In the genomic region with DNA sequence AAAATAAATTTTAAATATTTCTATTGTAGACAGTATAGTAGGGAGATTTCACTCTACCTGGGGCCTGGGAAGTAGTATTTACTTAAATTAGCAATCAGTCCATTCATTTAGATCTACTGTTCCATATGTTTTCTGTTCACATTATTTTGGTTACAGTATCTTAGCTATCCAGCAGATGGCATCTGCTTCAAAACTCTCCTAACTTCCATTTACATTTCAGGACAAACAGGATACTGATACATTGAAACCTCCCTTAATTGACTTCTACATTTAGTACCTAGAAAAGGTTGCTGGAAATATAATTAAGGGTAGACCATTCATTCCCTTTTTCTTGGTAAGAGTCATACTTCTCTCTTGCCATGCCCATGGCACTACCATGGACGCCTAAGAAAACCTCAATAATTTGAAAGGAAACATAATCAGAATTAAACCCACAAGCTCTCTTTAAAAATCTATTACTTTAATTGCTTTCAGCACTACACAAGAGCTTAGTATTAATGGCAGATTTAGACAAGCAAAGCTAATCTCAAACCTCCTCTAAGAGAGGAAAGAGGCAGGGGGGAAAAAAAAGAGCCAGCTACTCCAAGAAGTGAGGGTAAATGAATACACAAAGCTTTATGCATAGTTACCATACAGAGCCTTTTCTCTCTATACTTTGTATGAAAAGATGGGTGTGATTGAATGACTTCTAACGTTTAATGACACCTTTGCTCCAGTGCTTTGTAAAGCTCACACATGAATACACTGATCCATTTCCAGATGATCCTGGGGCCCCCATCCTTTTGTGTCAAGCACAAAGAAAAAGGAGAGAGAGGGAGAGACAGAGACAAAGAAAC, we compare ENCODE assay signal across 8 cellular contexts.
DNase-seq lines count a peak whose midpoint lies in the region; ATAC-seq and TF ChIP-seq lines count a peak whose summit lies in the region.

No MANE protein-coding gene starts in this region.

- H3K9ac ChIP-seq in HUES48 (ENCODE audit: low read depth, low read length): no peak overlapping the region
- H3K9ac ChIP-seq in SK-N-SH: peak overlapping the region; percentile 52; the same call in 1 of the 2 replicates
- H3K9ac ChIP-seq in fibroblast of lung (ENCODE audit: insufficient read depth, low read length): no peak overlapping the region
- no peak overlapping the region for H3K9ac ChIP-seq in neuronal stem cell (ENCODE audit: low read depth, low read length, poor library complexity)

- no peak overlapping the region for H3K4ac ChIP-seq in neuronal stem cell (ENCODE audit: low read length)

- H3K14ac ChIP-seq in neuronal stem cell (ENCODE audit: low read length): no peak overlapping the region

- H2AFZ ChIP-seq in SK-N-SH (ENCODE audit: low read depth): no peak overlapping the region
- H2AFZ ChIP-seq in fibroblast of lung (ENCODE audit: low read length): no peak overlapping the region
- H2AFZ ChIP-seq in neuronal stem cell (ENCODE audit: low read length): no peak overlapping the region

- TF ChIP-seq EP300 in SK-N-SH (IDR thresholded peaks at IDR 0.05; ENCODE audit: borderline replicate concordance in 1 of 2, low read depth in 1 of 2, low read length in 1 of 2): no peak

- H3K79me2 ChIP-seq in SK-N-SH (ENCODE audit: insufficient read depth) (peaks cover 67% of the 10 kb centered on the region), fibroblast of lung (ENCODE audit: control insufficient read depth, insufficient read depth, low read length) (no peaks in the 10 kb centered on the region)

- CTCF ChIA-PET in SK-N-SH (lab: Yijun Ruan, JAX): interaction anchor here (0.6 to 3.7 kb wide), 29 partner anchors 8 to 373 kb away, joined by 3 to 91 read pairs (median 4); a partner anchor contains a TSS

- ATAC-seq in GM21737 (IDR thresholded peaks at IDR 0.05; ENCODE audit: unreplicated experiment) (no peak), HG02571 (IDR thresholded peaks at IDR 0.05; ENCODE audit: unreplicated experiment) (no peak)

- TF ChIP-seq RAD21 in SK-N-SH (IDR thresholded peaks at IDR 0.05; ENCODE audit: low read length): peak; percentile 79

- H3K9me2 ChIP-seq in SK-N-SH: no peaks in the 10 kb centered on the region

- peaks cover 22% of the 10 kb centered on the region for H3K4me1 ChIP-seq in HUES48 (ENCODE audit: control insufficient read depth, insufficient read depth, low read length)
- H3K4me1 ChIP-seq in SK-N-SH (ENCODE audit: control insufficient read depth in 1 of 2, insufficient read depth in 2 of 2, low read depth in 1 of 2, low read length in 1 of 2): peaks cover 7 to 58% of the 10 kb centered on the region in 2 experiments
- H3K4me1 ChIP-seq in fibroblast of lung (ENCODE audit: control insufficient read depth, extremely low read depth, insufficient read depth, low read length): peaks cover 20% of the 10 kb centered on the region
- H3K4me1 ChIP-seq in neuronal stem cell (ENCODE audit: control insufficient read depth in 2 of 2, insufficient read depth in 1 of 2, low read depth in 1 of 2, low read length in 2 of 2): peaks cover 7 to 44% of the 10 kb centered on the region in 2 donors

- H3K18ac ChIP-seq in neuronal stem cell (ENCODE audit: low read length): no peak overlapping the region

- H4K8ac ChIP-seq in neuronal stem cell (ENCODE audit: low read depth, low read length): no peak overlapping the region

- H3K9me3 ChIP-seq in HUES48 (ENCODE audit: control insufficient read depth, insufficient read depth, low read length): no peaks in the 10 kb centered on the region
- H3K9me3 ChIP-seq in SK-N-SH: no peaks in the 10 kb centered on the region
- H3K9me3 ChIP-seq in fibroblast of lung (ENCODE audit: control insufficient read depth, insufficient read depth, low read depth, low read length): no peaks in the 10 kb centered on the region
- H3K9me3 ChIP-seq in neuronal stem cell (replicated peaks in 1 of 2; ENCODE audit: control insufficient read depth in 2 of 2, insufficient read depth in 1 of 2, low read depth in 1 of 2, low read length in 2 of 2): no peaks in the 10 kb centered on the region

- H4K20me1 ChIP-seq in SK-N-SH (ENCODE audit: insufficient read depth) (no peaks in the 10 kb centered on the region), fibroblast of lung (ENCODE audit: control insufficient read depth, extremely low read depth, insufficient read depth, low read length) (no peaks in the 10 kb centered on the region)

- no peaks in the 10 kb centered on the region for H3K79me1 ChIP-seq in neuronal stem cell (ENCODE audit: low read depth, low read length)

- no peak overlapping the region for H2BK120ac ChIP-seq in neuronal stem cell (ENCODE audit: low read depth, low read length)

- H3F3A ChIP-seq in SK-N-SH (replicated peaks; ENCODE audit: insufficient read depth): peaks cover 35% of the 10 kb centered on the region

- TF ChIP-seq CTCF in SK-N-SH (IDR thresholded peaks at IDR 0.05): peak; percentile 73
- TF ChIP-seq CTCF in fibroblast of lung (conservative IDR thresholded peaks at IDR 0.05 in 1 of 2, IDR thresholded peaks at IDR 0.05 in 1 of 2; ENCODE audit: low read depth in 1 of 2, low read length in 2 of 2): peak; percentile 47 to 69

- H3K4me2 ChIP-seq in SK-N-SH (peak overlapping the region; percentile 32), fibroblast of lung (ENCODE audit: extremely low read depth, insufficient read depth, low read length) (no peak overlapping the region), neuronal stem cell (ENCODE audit: insufficient read depth, low read length, poor library complexity, severe bottlenecking) (no peak overlapping the region)

- H3K27ac ChIP-seq in HUES48 (ENCODE audit: low read depth, low read length) (peak overlapping the region; percentile 92), SK-N-SH (ENCODE audit: low read depth in 2 of 2, low read length in 1 of 2) (peak overlapping the region; percentile 84 to 86), fibroblast of lung (ENCODE audit: insufficient read depth, low read length) (peak overlapping the region; percentile 22), neuronal stem cell (replicated peaks; ENCODE audit: low read length) (no peak overlapping the region)

- no peak overlapping the region for H2BK15ac ChIP-seq in neuronal stem cell (ENCODE audit: low read length)

- H3K23ac ChIP-seq in neuronal stem cell (ENCODE audit: low read depth, low read length, poor library complexity): no peak overlapping the region

- WGBS in SK-N-SH (ENCODE audit: low lambda C conversion rate): 61% methylated on average over 2 of the region's 2 CpGs
- no CpG with 5 or more reads among the region's 2 CpGs for WGBS in neuronal stem cell (ENCODE audit: extremely low coverage in 2 of 2, insufficient read length in 2 of 2, insufficient replicate concordance in 1 of 2), 2 donors

- no peak overlapping the region for H3K4me3 ChIP-seq in HUES48 (ENCODE audit: low read depth, low read length)
- no peak overlapping the region for H3K4me3 ChIP-seq in SK-N-SH (ENCODE audit: low read depth in 2 of 2, low read length in 1 of 2)
- no peak overlapping the region for H3K4me3 ChIP-seq in fibroblast of lung (replicated peaks in 1 of 4; ENCODE audit: control extremely low read depth in 1 of 4, insufficient read depth in 1 of 4, low read depth in 3 of 4, low read length in 4 of 4)
- H3K4me3 ChIP-seq in neuronal stem cell (ENCODE audit: low read length in 2 of 2): no peak overlapping the region

- no peaks in the 10 kb centered on the region for H3K27me3 ChIP-seq in HUES48 (ENCODE audit: control insufficient read depth, insufficient read depth, low read length)
- no peaks in the 10 kb centered on the region for H3K27me3 ChIP-seq in SK-N-SH (ENCODE audit: insufficient read depth)
- H3K27me3 ChIP-seq in fibroblast of lung (ENCODE audit: control insufficient read depth, insufficient read depth, low read length): no peaks in the 10 kb centered on the region
- no peaks in the 10 kb centered on the region for H3K27me3 ChIP-seq in neuronal stem cell (ENCODE audit: control insufficient read depth in 3 of 3, insufficient read depth in 3 of 3, low read depth in 1 of 3, low read length in 3 of 3)

- H2BK5ac ChIP-seq in neuronal stem cell (ENCODE audit: low read length): no peak overlapping the region

- H3K36me3 ChIP-seq in HUES48 (ENCODE audit: control insufficient read depth, insufficient read depth, low read length) (no peaks in the 10 kb centered on the region), SK-N-SH (replicated peaks in 1 of 2; ENCODE audit: control insufficient read depth in 1 of 2, insufficient read depth in 2 of 2, low read length in 1 of 2) (peaks cover 5 to 22% of the 10 kb centered on the region in 2 experiments), fibroblast of lung (ENCODE audit: control insufficient read depth, insufficient read depth, low read length) (no peaks in the 10 kb centered on the region), neuronal stem cell (replicated peaks in 1 of 2; ENCODE audit: control insufficient read depth in 2 of 2, insufficient read depth in 2 of 2, low read length in 2 of 2) (no peaks in the 10 kb centered on the region)

- no peak overlapping the region for H2BK12ac ChIP-seq in neuronal stem cell (ENCODE audit: low read length)

- H2AK5ac ChIP-seq in neuronal stem cell (ENCODE audit: low read depth, low read length): no peak overlapping the region

- POLR2A ChIA-PET in SK-N-SH (lab: Yijun Ruan, JAX): no interaction called here

- H4K91ac ChIP-seq in neuronal stem cell (ENCODE audit: low read depth, low read length, poor library complexity): no peak overlapping the region

- peak; percentile 57 for DNase-seq in DMS153 (lab: John Stamatoyannopoulos, UW)
- peak; percentile 38 for DNase-seq in SK-N-SH
- DNase-seq in fibroblast of lung (ENCODE audit: low read depth in 2 of 2): peak; percentile 60 to 74
- DNase-seq in neuronal stem cell (ENCODE audit: low spot score): peak; percentile 71
- no peak for DNase-seq in effector CD4-positive, alpha-beta T cell

TF ChIP-seq in SK-N-SH, 30 proteins besides CTCF, POLR2A, EP300 and RAD21:
- TF ChIP-seq TCF12 (IDR thresholded peaks at IDR 0.05) (peak; percentile 2; the same call in 1 of the 2 replicates), RCOR1 (IDR thresholded peaks at IDR 0.05; ENCODE audit: low read length) (0 out of 2 replicates have a peak, but pooled peaks have one; percentile 6), FOSL2 (IDR thresholded peaks at IDR 0.05; ENCODE audit: borderline replicate concordance, low read depth) (no peak), SMC3 (IDR thresholded peaks at IDR 0.05; ENCODE audit: low read depth, low read length) (peak; percentile 82), POLR2AphosphoS5 (IDR thresholded peaks at IDR 0.05; ENCODE audit: low read depth, low read length) (no peak)
